In the genomic region with DNA sequence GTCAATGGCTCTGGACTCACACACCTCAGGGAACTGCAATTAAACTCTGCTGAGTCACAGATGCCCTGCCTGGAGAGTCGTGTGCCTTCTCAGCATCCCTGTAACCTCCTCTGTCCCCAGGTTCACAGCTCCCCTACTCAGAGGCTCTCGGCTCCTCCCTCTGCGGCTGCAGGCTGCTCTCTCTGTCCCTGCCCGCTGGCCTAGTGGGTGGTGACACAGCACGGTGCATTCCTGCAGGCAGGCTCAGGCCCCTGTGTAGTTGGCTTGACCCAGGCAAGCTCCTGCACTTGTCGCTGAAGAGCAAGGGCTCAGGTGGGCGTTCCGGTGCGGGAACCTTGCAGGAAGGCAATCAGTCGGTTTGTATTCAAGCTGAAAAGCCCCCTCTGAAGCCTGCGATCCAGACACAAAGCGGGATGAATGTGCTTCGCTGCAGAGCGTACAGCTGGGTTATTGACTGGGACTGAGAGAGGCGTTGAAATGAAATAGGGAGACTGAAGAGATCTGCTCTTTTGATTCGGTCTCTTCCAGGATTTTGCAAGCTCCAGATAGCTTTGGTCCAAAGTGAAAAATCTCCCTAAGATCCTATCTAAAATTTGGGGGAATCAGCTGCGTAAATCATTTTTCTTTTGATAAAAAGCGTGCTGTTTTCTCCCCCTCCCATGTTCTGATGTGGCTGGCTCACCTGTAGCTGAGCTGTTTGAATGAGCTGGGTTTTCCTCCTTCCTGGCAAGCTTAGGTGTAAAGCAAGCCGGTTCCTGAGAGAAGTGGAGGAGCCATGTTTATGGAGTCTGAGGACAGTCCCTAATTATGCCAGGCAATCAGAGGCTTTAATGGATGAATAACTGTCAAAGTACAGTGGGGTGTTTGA, we compare ENCODE assay signal across 1 cellular context.
TF ChIP-seq lines count a peak whose summit lies in the region.

No MANE protein-coding gene starts in this region.

TF ChIP-seq in HepG2, 621 proteins besides CTCF, POLR2A, EP300 and RAD21 (continued from another document and continues in another):
- TF ChIP-seq ZSCAN29 (CRISPR knock-in tag; conservative IDR thresholded peaks at IDR 0.05) = 0 out of 2 replicates have a peak, but pooled peaks have one; percentile 83
- TF ChIP-seq, protein P1, sequence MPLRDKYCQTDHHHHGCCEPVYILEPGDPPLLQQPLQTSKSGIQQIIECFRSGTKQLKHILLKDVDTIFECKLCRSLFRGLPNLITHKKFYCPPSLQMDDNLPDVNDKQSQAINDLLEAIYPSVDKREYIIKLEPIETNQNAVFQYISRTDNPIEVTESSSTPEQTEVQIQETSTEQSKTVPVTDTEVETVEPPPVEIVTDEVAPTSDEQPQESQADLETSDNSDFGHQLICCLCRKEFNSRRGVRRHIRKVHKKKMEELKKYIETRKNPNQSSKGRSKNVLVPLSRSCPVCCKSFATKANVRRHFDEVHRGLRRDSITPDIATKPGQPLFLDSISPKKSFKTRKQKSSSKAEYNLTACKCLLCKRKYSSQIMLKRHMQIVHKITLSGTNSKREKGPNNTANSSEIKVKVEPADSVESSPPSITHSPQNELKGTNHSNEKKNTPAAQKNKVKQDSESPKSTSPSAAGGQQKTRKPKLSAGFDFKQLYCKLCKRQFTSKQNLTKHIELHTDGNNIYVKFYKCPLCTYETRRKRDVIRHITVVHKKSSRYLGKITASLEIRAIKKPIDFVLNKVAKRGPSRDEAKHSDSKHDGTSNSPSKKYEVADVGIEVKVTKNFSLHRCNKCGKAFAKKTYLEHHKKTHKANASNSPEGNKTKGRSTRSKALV (CRISPR knock-in tag; IDR thresholded peaks at IDR 0.05) = peak; percentile 52; the same call in 1 of the 2 replicates
- TF ChIP-seq, protein P2, sequence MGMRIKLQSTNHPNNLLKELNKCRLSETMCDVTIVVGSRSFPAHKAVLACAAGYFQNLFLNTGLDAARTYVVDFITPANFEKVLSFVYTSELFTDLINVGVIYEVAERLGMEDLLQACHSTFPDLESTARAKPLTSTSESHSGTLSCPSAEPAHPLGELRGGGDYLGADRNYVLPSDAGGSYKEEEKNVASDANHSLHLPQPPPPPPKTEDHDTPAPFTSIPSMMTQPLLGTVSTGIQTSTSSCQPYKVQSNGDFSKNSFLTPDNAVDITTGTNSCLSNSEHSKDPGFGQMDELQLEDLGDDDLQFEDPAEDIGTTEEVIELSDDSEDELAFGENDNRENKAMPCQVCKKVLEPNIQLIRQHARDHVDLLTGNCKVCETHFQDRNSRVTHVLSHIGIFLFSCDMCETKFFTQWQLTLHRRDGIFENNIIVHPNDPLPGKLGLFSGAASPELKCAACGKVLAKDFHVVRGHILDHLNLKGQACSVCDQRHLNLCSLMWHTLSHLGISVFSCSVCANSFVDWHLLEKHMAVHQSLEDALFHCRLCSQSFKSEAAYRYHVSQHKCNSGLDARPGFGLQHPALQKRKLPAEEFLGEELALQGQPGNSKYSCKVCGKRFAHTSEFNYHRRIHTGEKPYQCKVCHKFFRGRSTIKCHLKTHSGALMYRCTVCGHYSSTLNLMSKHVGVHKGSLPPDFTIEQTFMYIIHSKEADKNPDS (CRISPR knock-in tag; IDR thresholded peaks at IDR 0.05) = peak; percentile 67; the same call in 1 of the 2 replicates
- peak; percentile 66; the same call in 1 of the 2 replicates for TF ChIP-seq ZMAT3 (CRISPR knock-in tag; conservative IDR thresholded peaks at IDR 0.05)
- TF ChIP-seq CBX5 (CRISPR knock-in tag; IDR thresholded peaks at IDR 0.05; ENCODE audit: borderline replicate concordance) = peak; percentile 77; the same call in 1 of the 2 replicates
- no peak for TF ChIP-seq ZNF766 (CRISPR knock-in tag; IDR thresholded peaks at IDR 0.05; ENCODE audit: borderline replicate concordance)
- TF ChIP-seq, protein P3, sequence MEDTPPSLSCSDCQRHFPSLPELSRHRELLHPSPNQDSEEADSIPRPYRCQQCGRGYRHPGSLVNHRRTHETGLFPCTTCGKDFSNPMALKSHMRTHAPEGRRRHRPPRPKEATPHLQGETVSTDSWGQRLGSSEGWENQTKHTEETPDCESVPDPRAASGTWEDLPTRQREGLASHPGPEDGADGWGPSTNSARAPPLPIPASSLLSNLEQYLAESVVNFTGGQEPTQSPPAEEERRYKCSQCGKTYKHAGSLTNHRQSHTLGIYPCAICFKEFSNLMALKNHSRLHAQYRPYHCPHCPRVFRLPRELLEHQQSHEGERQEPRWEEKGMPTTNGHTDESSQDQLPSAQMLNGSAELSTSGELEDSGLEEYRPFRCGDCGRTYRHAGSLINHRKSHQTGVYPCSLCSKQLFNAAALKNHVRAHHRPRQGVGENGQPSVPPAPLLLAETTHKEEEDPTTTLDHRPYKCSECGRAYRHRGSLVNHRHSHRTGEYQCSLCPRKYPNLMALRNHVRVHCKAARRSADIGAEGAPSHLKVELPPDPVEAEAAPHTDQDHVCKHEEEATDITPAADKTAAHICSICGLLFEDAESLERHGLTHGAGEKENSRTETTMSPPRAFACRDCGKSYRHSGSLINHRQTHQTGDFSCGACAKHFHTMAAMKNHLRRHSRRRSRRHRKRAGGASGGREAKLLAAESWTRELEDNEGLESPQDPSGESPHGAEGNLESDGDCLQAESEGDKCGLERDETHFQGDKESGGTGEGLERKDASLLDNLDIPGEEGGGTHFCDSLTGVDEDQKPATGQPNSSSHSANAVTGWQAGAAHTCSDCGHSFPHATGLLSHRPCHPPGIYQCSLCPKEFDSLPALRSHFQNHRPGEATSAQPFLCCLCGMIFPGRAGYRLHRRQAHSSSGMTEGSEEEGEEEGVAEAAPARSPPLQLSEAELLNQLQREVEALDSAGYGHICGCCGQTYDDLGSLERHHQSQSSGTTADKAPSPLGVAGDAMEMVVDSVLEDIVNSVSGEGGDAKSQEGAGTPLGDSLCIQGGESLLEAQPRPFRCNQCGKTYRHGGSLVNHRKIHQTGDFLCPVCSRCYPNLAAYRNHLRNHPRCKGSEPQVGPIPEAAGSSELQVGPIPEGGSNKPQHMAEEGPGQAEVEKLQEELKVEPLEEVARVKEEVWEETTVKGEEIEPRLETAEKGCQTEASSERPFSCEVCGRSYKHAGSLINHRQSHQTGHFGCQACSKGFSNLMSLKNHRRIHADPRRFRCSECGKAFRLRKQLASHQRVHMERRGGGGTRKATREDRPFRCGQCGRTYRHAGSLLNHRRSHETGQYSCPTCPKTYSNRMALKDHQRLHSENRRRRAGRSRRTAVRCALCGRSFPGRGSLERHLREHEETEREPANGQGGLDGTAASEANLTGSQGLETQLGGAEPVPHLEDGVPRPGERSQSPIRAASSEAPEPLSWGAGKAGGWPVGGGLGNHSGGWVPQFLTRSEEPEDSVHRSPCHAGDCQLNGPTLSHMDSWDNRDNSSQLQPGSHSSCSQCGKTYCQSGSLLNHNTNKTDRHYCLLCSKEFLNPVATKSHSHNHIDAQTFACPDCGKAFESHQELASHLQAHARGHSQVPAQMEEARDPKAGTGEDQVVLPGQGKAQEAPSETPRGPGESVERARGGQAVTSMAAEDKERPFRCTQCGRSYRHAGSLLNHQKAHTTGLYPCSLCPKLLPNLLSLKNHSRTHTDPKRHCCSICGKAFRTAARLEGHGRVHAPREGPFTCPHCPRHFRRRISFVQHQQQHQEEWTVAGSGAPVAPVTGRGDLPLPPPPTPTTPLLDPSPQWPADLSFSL (CRISPR knock-in tag; IDR thresholded peaks at IDR 0.05) = peak; percentile 47; the same call in 1 of the 2 replicates
- no peak for TF ChIP-seq ZNF75D (CRISPR knock-in tag; IDR thresholded peaks at IDR 0.05; ENCODE audit: borderline replicate concordance)
- TF ChIP-seq, protein P4, sequence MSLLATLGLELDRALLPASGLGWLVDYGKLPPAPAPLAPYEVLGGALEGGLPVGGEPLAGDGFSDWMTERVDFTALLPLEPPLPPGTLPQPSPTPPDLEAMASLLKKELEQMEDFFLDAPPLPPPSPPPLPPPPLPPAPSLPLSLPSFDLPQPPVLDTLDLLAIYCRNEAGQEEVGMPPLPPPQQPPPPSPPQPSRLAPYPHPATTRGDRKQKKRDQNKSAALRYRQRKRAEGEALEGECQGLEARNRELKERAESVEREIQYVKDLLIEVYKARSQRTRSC (CRISPR knock-in tag; IDR thresholded peaks at IDR 0.05; ENCODE audit: low read depth) = no peak
- TF ChIP-seq SRSF9 (IDR thresholded peaks at IDR 0.05; ENCODE audit: borderline replicate concordance, insufficient read depth, low read depth, low read length, poor library complexity, severe bottlenecking) = no peak
- no peak; the same call in 1 of the 2 replicates for TF ChIP-seq SSRP1 (CRISPR knock-in tag; IDR thresholded peaks at IDR 0.05)
- no peak for TF ChIP-seq REL (CRISPR knock-in tag; conservative IDR thresholded peaks at IDR 0.05)
- 0 out of 2 replicates have a peak, but pooled peaks have one; percentile 49 for TF ChIP-seq CBFB (CRISPR knock-in tag; IDR thresholded peaks at IDR 0.05)
- TF ChIP-seq NKX3-1 (CRISPR knock-in tag; IDR thresholded peaks at IDR 0.05) = peak; percentile 73; the same call in 1 of the 2 replicates
- TF ChIP-seq SMC3 (IDR thresholded peaks at IDR 0.05; ENCODE audit: low read length) = no peak
- peak; percentile 74 for TF ChIP-seq ASH2L (IDR thresholded peaks at IDR 0.05; ENCODE audit: insufficient read length, low read depth, low read length)
- TF ChIP-seq ZNF781 (CRISPR knock-in tag; IDR thresholded peaks at IDR 0.05; ENCODE audit: borderline replicate concordance, not compliant biosample characterization) = no peak
- TF ChIP-seq, protein P5, sequence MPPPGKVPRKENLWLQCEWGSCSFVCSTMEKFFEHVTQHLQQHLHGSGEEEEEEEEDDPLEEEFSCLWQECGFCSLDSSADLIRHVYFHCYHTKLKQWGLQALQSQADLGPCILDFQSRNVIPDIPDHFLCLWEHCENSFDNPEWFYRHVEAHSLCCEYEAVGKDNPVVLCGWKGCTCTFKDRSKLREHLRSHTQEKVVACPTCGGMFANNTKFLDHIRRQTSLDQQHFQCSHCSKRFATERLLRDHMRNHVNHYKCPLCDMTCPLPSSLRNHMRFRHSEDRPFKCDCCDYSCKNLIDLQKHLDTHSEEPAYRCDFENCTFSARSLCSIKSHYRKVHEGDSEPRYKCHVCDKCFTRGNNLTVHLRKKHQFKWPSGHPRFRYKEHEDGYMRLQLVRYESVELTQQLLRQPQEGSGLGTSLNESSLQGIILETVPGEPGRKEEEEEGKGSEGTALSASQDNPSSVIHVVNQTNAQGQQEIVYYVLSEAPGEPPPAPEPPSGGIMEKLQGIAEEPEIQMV (CRISPR knock-in tag; IDR thresholded peaks at IDR 0.05; ENCODE audit: low read depth) = peak; percentile 84; the same call in 1 of the 2 replicates
- TF ChIP-seq ZNF367 (CRISPR knock-in tag; IDR thresholded peaks at IDR 0.05; ENCODE audit: borderline replicate concordance) = no peak
- no peak for TF ChIP-seq ZNF264 (CRISPR knock-in tag; IDR thresholded peaks at IDR 0.05)
- TF ChIP-seq, protein P6, sequence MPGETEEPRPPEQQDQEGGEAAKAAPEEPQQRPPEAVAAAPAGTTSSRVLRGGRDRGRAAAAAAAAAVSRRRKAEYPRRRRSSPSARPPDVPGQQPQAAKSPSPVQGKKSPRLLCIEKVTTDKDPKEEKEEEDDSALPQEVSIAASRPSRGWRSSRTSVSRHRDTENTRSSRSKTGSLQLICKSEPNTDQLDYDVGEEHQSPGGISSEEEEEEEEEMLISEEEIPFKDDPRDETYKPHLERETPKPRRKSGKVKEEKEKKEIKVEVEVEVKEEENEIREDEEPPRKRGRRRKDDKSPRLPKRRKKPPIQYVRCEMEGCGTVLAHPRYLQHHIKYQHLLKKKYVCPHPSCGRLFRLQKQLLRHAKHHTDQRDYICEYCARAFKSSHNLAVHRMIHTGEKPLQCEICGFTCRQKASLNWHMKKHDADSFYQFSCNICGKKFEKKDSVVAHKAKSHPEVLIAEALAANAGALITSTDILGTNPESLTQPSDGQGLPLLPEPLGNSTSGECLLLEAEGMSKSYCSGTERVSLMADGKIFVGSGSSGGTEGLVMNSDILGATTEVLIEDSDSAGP (CRISPR knock-in tag; IDR thresholded peaks at IDR 0.05; ENCODE audit: borderline replicate concordance) = peak; percentile 88
- peak; percentile 50; the same call in 1 of the 2 replicates for TF ChIP-seq FOXJ3 (CRISPR knock-in tag; IDR thresholded peaks at IDR 0.05; ENCODE audit: borderline replicate concordance)
- peak; percentile 58; the same call in 1 of the 2 replicates for TF ChIP-seq ATF7-NPFF (CRISPR knock-in tag; IDR thresholded peaks at IDR 0.05; ENCODE audit: low read depth)
- no peak for TF ChIP-seq ZNF333 (CRISPR knock-in tag; IDR thresholded peaks at IDR 0.05; ENCODE audit: borderline replicate concordance)
- TF ChIP-seq ZNF44 (CRISPR knock-in tag; IDR thresholded peaks at IDR 0.05) = 0 out of 2 replicates have a peak, but pooled peaks have one; percentile 16
- TF ChIP-seq NFKB2 (CRISPR knock-in tag; IDR thresholded peaks at IDR 0.05; ENCODE audit: borderline replicate concordance) = peak; percentile 82; the same call in 1 of the 2 replicates
- no peak for TF ChIP-seq ZFP82 (CRISPR knock-in tag; IDR thresholded peaks at IDR 0.05; ENCODE audit: borderline replicate concordance)
- TF ChIP-seq, protein P7, sequence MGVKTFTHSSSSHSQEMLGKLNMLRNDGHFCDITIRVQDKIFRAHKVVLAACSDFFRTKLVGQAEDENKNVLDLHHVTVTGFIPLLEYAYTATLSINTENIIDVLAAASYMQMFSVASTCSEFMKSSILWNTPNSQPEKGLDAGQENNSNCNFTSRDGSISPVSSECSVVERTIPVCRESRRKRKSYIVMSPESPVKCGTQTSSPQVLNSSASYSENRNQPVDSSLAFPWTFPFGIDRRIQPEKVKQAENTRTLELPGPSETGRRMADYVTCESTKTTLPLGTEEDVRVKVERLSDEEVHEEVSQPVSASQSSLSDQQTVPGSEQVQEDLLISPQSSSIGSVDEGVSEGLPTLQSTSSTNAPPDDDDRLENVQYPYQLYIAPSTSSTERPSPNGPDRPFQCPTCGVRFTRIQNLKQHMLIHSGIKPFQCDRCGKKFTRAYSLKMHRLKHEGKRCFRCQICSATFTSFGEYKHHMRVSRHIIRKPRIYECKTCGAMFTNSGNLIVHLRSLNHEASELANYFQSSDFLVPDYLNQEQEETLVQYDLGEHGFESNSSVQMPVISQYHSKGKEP (CRISPR knock-in tag; IDR thresholded peaks at IDR 0.05) = no peak
- no peak for TF ChIP-seq JARID2 (CRISPR knock-in tag; IDR thresholded peaks at IDR 0.05; ENCODE audit: insufficient replicate concordance)
- peak; percentile 57; the same call in 1 of the 2 replicates for TF ChIP-seq ZKSCAN8 (CRISPR knock-in tag; IDR thresholded peaks at IDR 0.05; ENCODE audit: borderline replicate concordance)
- TF ChIP-seq, protein P8, sequence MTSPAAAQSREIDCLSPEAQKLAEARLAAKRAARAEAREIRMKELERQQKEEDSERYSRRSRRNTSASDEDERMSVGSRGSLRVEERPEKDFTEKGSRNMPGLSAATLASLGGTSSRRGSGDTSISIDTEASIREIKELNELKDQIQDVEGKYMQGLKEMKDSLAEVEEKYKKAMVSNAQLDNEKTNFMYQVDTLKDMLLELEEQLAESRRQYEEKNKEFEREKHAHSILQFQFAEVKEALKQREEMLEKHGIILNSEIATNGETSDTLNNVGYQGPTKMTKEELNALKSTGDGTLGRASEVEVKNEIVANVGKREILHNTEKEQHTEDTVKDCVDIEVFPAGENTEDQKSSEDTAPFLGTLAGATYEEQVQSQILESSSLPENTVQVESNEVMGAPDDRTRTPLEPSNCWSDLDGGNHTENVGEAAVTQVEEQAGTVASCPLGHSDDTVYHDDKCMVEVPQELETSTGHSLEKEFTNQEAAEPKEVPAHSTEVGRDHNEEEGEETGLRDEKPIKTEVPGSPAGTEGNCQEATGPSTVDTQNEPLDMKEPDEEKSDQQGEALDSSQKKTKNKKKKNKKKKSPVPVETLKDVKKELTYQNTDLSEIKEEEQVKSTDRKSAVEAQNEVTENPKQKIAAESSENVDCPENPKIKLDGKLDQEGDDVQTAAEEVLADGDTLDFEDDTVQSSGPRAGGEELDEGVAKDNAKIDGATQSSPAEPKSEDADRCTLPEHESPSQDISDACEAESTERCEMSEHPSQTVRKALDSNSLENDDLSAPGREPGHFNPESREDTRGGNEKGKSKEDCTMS (CRISPR knock-in tag; conservative IDR thresholded peaks at IDR 0.05) = no peak
